15 cellular contexts compared by ENCODE assay signal in the genomic region with DNA sequence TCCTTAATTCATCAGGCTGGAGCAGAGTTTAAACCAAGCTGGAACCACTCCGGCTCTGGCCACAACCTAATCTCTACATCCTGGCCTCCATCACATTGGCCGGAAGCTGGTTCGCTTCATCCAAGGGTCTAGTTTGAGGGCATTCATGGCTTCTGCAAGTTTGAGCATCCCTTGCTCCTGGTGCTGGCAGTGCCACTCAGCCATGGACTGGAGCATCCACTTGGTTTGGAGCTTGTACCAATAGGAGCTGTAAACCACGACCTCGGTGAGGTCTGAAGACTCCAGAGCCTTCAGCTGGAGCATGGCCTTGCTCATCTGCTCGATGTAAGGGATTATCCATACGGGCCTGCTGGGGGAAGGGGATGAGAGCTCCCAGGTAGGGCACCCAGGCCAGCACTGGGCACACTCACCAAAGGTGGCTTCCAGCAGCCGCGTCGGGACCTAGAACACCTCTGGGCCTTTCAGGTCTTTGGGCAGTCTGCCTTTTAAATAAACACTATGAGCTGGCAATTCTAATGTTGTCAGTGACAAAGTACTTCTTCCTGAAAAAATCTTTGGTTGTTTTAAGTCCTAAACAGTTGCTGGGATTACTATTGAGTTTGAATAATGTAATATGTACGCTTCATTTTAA.
"Had no signal": no experiment of that assay in that cellular context is flagged by ENCODE, and none has a peak within 500 bp of the region (broad histone marks: within the 10 kb centered on the region; RNA-seq: fewer than 3 reads in every experiment).

No MANE protein-coding gene starts in this region.

- H3K36me3 ChIP-seq: adrenal gland, cardiac muscle cell, gastroesophageal sphincter, ovary, tibial artery had no signal

- H3K27ac ChIP-seq: adrenal gland, dorsolateral prefrontal cortex, ovary, tibial artery had no signal

- H3K27ac Mint-ChIP-seq: activated naive CD4-positive, alpha-beta T cell treated with anti-CD3 and anti-CD28 coated beads for 36 hours had no signal

- H3K9me3 Mint-ChIP-seq: activated naive CD4-positive, alpha-beta T cell treated with anti-CD3 and anti-CD28 coated beads for 36 hours; activated T-helper 2 cell treated with anti-CD3 and anti-CD28 coated beads, Interferon-gamma antibody, Interleukin-2, Interleukin-4, amounts not matched to agents 10 μg/mL and 5 μg/mL and 100 μg/mL, durations not matched to agents 14 hours and 24 hours and 36 hours; nephron progenitor cell; stimulated activated memory B cell treated with anti-CD40 and anti-IgM and Interleukin-4, amounts not matched to agents 10 μg/mL and 1 μg/mL and 100 μg/mL, for 72 hours had no signal

- ATAC-seq: gastroesophageal sphincter; left colon; stimulated activated memory B cell treated with anti-CD40 and anti-IgM and Interleukin-4, amounts not matched to agents 10 μg/mL and 1 μg/mL and 100 μg/mL, for 72 hours had no signal

- H3K36me3 Mint-ChIP-seq: stimulated activated memory B cell treated with anti-CD40 and anti-IgM and Interleukin-4, amounts not matched to agents 10 μg/mL and 1 μg/mL and 100 μg/mL, for 72 hours had no signal

- H3K27me3 ChIP-seq: adrenal gland, cardiac muscle cell, dorsolateral prefrontal cortex, gastroesophageal sphincter, ovary, tibial artery had no signal

- DNase-seq: activated CD4-positive, alpha-beta T cell treated with anti-CD3 and anti-CD28 coated beads for 1 hour; activated CD4-positive, alpha-beta T cell treated with anti-CD3 and anti-CD28 coated beads, Interleukin-2, amount 50 U/mL, for 4 hours; activated naive CD4-positive, alpha-beta T cell treated with anti-CD3 and anti-CD28 coated beads for 36 hours; activated T-cell treated with anti-CD3 and anti-CD28 coated beads, Interleukin-2, amount 50 U/mL, for 1 hour; dorsolateral prefrontal cortex; left colon; nephron progenitor cell; T1000 had no signal

- H3K9me3 ChIP-seq: adrenal gland, gastroesophageal sphincter, ovary, tibial artery had no signal

- H3K4me3 Mint-ChIP-seq: activated naive CD4-positive, alpha-beta T cell treated with anti-CD3 and anti-CD28 coated beads for 36 hours; nephron progenitor cell; stimulated activated memory B cell treated with anti-CD40 and anti-IgM and Interleukin-4, amounts not matched to agents 10 μg/mL and 1 μg/mL and 100 μg/mL, for 72 hours had no signal

- H3K4me3 ChIP-seq: adrenal gland, cardiac muscle cell, dorsolateral prefrontal cortex, gastroesophageal sphincter, ovary, tibial artery had no signal
